Comparison of ENCODE assay signal across 18 cellular contexts in the genomic region with DNA sequence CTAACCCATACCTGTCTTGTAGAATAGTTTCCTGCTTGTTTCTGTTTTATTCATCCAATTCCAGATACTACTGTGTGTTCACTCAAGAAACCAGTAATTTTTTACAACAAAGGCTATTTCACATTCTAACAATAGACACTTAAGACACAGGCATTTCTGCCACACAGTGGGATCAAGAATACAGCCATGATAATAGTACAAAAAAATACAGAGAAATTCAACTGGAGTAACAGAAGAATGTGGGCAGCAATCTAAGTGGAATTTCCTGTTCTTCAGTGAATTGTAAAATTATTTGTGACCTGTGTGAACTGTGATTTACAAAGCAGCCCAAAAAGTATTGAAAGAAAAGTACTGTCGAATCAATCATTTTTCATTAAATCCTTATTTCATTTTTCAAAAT.
"Had no signal": no experiment of that assay in that cellular context is flagged by ENCODE, and none has a peak within 500 bp of the region (broad histone marks: within the 10 kb centered on the region; RNA-seq: fewer than 3 reads in every experiment).

No MANE protein-coding gene starts in this region.

- H3K36me3 ChIP-seq: esophagus squamous epithelium, left ventricle myocardium inferior, lower lobe of right lung, right atrium auricular region, sigmoid colon, upper lobe of left lung, uterus had no signal

- H3K4me3 ChIP-seq: esophagus squamous epithelium, left ventricle myocardium inferior, lower lobe of right lung, right atrium auricular region, sigmoid colon, upper lobe of left lung, uterus had no signal

- ATAC-seq: effector memory CD8-positive, alpha-beta T cell; foreskin keratinocyte; left cardiac atrium; lower lobe of right lung; naive thymus-derived CD4-positive, alpha-beta T cell had no signal

- H3K4me1 ChIP-seq: esophagus squamous epithelium, foreskin keratinocyte, left ventricle myocardium inferior, lower lobe of right lung, right atrium auricular region, sigmoid colon, upper lobe of left lung, uterus had no signal

- H3K27me3 ChIP-seq: esophagus squamous epithelium, foreskin keratinocyte, right atrium auricular region, sigmoid colon, upper lobe of left lung, uterus had no signal

- H3K9me3 ChIP-seq: esophagus squamous epithelium, left ventricle myocardium inferior, lower lobe of right lung, right atrium auricular region, sigmoid colon, upper lobe of left lung, uterus had no signal

- H3K27ac ChIP-seq: esophagus squamous epithelium, foreskin keratinocyte, left ventricle myocardium inferior, lower lobe of right lung, right atrium auricular region, sigmoid colon, upper lobe of left lung, uterus had no signal

- DNase-seq: effector memory CD8-positive, alpha-beta T cell; esophagus squamous epithelium; foreskin keratinocyte; immature natural killer cell; kidney; left cardiac atrium; left ventricle myocardium inferior; lower lobe of right lung; mesenchymal stem cell; naive thymus-derived CD4-positive, alpha-beta T cell; nephron progenitor cell; sigmoid colon; small intestine; stimulated activated CD4-positive, alpha-beta T cell treated with anti-CD3 and anti-CD28 coated beads, Interleukin-12 subunit alpha, Interleukin-12 subunit beta, amount 100 ng/mL, for 4 hours; stimulated activated naive CD4-positive, alpha-beta T cell treated with Interleukin-2 at 50 U/mL for 16 hours; upper lobe of left lung; uterus had no signal
